17 cellular contexts compared by ENCODE assay signal in the genomic region with DNA sequence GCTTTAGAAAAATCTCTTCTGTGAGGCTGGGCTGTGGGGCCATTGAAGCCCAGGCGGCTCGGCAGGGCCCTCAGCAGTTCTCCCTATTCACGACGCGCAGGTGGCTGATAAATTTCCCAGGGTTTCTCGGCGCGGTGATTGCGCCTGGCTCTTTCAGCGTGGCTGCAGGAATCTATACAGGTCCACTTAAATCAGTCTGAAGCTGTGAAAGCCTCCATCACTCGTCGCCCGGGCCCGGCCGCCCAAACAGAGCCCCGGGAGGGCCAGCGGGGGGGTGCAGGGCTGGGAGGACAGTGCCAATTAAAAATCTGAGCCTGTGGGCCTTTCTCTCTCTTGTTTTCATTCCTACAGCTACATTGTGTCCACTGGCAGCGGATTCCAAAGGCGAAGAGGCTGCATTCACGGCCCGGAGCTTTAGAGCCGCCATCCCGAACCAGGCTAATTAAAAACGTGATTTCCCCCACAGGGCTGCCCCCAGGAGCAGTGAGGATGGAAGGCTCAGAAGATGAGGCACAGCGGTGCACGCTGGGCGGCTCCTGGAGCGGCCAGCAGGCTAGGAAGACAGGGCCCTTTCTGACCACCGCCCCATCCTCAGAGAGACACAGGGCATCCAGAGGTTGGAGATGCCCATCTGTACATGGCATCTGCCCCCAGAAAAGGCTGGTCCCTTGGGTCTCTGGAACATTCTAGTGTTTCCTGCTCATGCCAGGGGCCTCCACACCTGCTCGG.
DNase-seq lines count a peak whose midpoint lies in the region; ATAC-seq and TF ChIP-seq lines count a peak whose summit lies in the region.
"Had no signal": no experiment of that assay in that cellular context is flagged by ENCODE, and none has a peak within 500 bp of the region (broad histone marks: within the 10 kb centered on the region; RNA-seq: fewer than 3 reads in every experiment).

No MANE protein-coding gene starts in this region.

- H3K9me3 ChIP-seq in cardiac muscle cell (ENCODE audit: low read depth) (no peaks in the 10 kb centered on the region), smooth muscle cell (replicated peaks; ENCODE audit: low read depth) (no peaks in the 10 kb centered on the region)
- H3K9me3 ChIP-seq: Caco-2, SJSA1 had no signal

- no peak overlapping the region for H3K4me2 ChIP-seq in smooth muscle cell

- H4K20me1 ChIP-seq in smooth muscle cell (ENCODE audit: low read depth), result peaks cover 77% of the 10 kb centered on the region

- H3K27ac ChIP-seq in cardiac muscle cell (peak overlapping the region; percentile 30), layer of hippocampus (ENCODE audit: low read depth, low read length) (peak overlapping the region; percentile 48), smooth muscle cell (ENCODE audit: low read depth) (no peak overlapping the region)
- H3K27ac ChIP-seq: foreskin keratinocyte, SJSA1 had no signal

- no peak overlapping the region for H3K4me3 ChIP-seq in cardiac muscle cell
- no peak overlapping the region for H3K4me3 ChIP-seq in smooth muscle cell
- H3K4me3 ChIP-seq: SJSA1 had no signal

- H2AFZ ChIP-seq in smooth muscle cell (ENCODE audit: low read depth), result no peak overlapping the region

- H3F3A ChIP-seq in smooth muscle cell (ENCODE audit: low read depth), result no peaks in the 10 kb centered on the region

- no peaks in the 10 kb centered on the region for H3K36me3 ChIP-seq in cardiac muscle cell
- no peaks in the 10 kb centered on the region for H3K36me3 ChIP-seq in smooth muscle cell (ENCODE audit: low read depth)
- H3K36me3 ChIP-seq: SJSA1 had no signal

- no peak overlapping the region for H3K9ac ChIP-seq in smooth muscle cell (ENCODE audit: low read depth)

- intact Hi-C loops in cardiac septum (cut with DNase I) (no loop called here), activated B cell treated with CpG ODN at 0.5 μM for 24 hours (cut with micrococcal nuclease) (no loop called here)

- H3K27me3 Mint-ChIP-seq in activated B cell treated with CpG ODN at 0.5 μM for 24 hours, result no peaks in the 10 kb centered on the region
- H3K27me3 Mint-ChIP-seq: activated naive CD8-positive, alpha-beta T cell treated with anti-CD3 and anti-CD28 coated beads, Interleukin-2, amount 10 ng/mL, durations not matched to agents 7 days and 5 days; activated T-cell treated with anti-CD3 and anti-CD28 coated beads, Interleukin-2, amount 50 U/mL, for 24 hours had no signal

- no peak for ATAC-seq in activated B cell treated with CpG ODN at 0.5 μM for 24 hours (ENCODE audit: low read depth)
- ATAC-seq: foreskin keratinocyte had no signal

- H3K27ac Mint-ChIP-seq in activated B cell treated with CpG ODN at 0.5 μM for 24 hours, result peak overlapping the region; percentile 94
- H3K27ac Mint-ChIP-seq: activated naive CD8-positive, alpha-beta T cell treated with anti-CD3 and anti-CD28 coated beads, Interleukin-2, amount 10 ng/mL, durations not matched to agents 7 days and 5 days had no signal

- no peak for TF ChIP-seq CTCF in cardiac muscle cell (IDR thresholded peaks at IDR 0.05; ENCODE audit: low read depth, low read length)
- no peak for TF ChIP-seq CTCF in activated B cell treated with CpG ODN at 0.5 μM for 24 hours (IDR thresholded peaks at IDR 0.05)
- no peak for TF ChIP-seq CTCF in smooth muscle cell (IDR thresholded peaks at IDR 0.05; ENCODE audit: borderline replicate concordance, insufficient read depth, poor library complexity, severe bottlenecking)

- H3K36me3 Mint-ChIP-seq in activated B cell treated with CpG ODN at 0.5 μM for 24 hours (ENCODE audit: low read depth), result peaks cover 33% of the 10 kb centered on the region
- H3K36me3 Mint-ChIP-seq: activated naive CD8-positive, alpha-beta T cell treated with anti-CD3 and anti-CD28 coated beads, Interleukin-2, amount 10 ng/mL, durations not matched to agents 7 days and 5 days had no signal

- no peaks in the 10 kb centered on the region for H3K9me3 Mint-ChIP-seq in activated B cell treated with CpG ODN at 0.5 μM for 24 hours
- H3K9me3 Mint-ChIP-seq: activated naive CD8-positive, alpha-beta T cell treated with anti-CD3 and anti-CD28 coated beads, Interleukin-2, amount 10 ng/mL, durations not matched to agents 7 days and 5 days; activated T-cell treated with anti-CD3 and anti-CD28 coated beads, Interleukin-2, amount 50 U/mL, for 24 hours had no signal

- no peaks in the 10 kb centered on the region for H3K79me2 ChIP-seq in smooth muscle cell (ENCODE audit: low read depth)

- WGBS in smooth muscle cell (ENCODE audit: low lambda C conversion rate), result 95% methylated on average over 27 of the region's 30 CpGs

- POLR2A ChIA-PET in activated B cell treated with CpG ODN at 0.5 μM for 24 hours (lab: Charles Lee), result interaction anchor here (0.6 to 6.1 kb wide), 11 partner anchors 12 to 108 kb away, joined by 3 to 39 read pairs (median 5); no protein-coding TSS in a partner anchor

- H3K27me3 ChIP-seq in cardiac muscle cell (no peaks in the 10 kb centered on the region), layer of hippocampus (ENCODE audit: control insufficient read depth, insufficient read depth, low read length) (no peaks in the 10 kb centered on the region), smooth muscle cell (ENCODE audit: low read depth) (no peaks in the 10 kb centered on the region)
- H3K27me3 ChIP-seq: foreskin keratinocyte, SJSA1 had no signal

- CTCF ChIA-PET in activated B cell treated with CpG ODN at 0.5 μM for 24 hours (lab: Charles Lee), result interaction anchor here (0.7 to 3.5 kb wide), 5 partner anchors 23 to 109 kb away, joined by 3 to 16 read pairs (median 8); no protein-coding TSS in a partner anchor

- no peak for DNase-seq in cardiac muscle cell (ENCODE audit: low read depth in 1 of 2, low spot score in 1 of 2)
- DNase-seq in cardiac septum (ENCODE audit: low spot score), result no peak
- DNase-seq in activated B cell treated with CpG ODN at 0.5 μM for 24 hours, result no peak
- no peak for DNase-seq in NCI-H82 (lab: John Stamatoyannopoulos, UW)
- DNase-seq in mesenteric fat pad (ENCODE audit: low spot score), result no peak
- DNase-seq in NCI-H345 (lab: John Stamatoyannopoulos, UW), result no peak
- DNase-seq in smooth muscle cell (lab: John Stamatoyannopoulos, UW; ENCODE audit: unreplicated experiment), result no peak
- DNase-seq: ACHN; activated CD4-positive, alpha-beta T cell treated with anti-CD3 and anti-CD28 coated beads, Interleukin-2, amount 50 U/mL, for 4 hours; activated naive CD8-positive, alpha-beta T cell treated with anti-CD3 and anti-CD28 coated beads, Interleukin-2, amount 10 ng/mL, durations not matched to agents 7 days and 5 days; activated T-cell treated with anti-CD3 and anti-CD28 coated beads, Interleukin-2, amount 50 U/mL, for 24 hours; Caco-2; foreskin keratinocyte; IMR-90; MV-4-11 had no signal

- peaks cover 100% of the 10 kb centered on the region for H3K4me1 Mint-ChIP-seq in activated B cell treated with CpG ODN at 0.5 μM for 24 hours

- H3K4me1 ChIP-seq in cardiac muscle cell (ENCODE audit: low read depth), result peaks cover 16% of the 10 kb centered on the region
- H3K4me1 ChIP-seq in smooth muscle cell (ENCODE audit: low read depth), result peaks cover 51% of the 10 kb centered on the region
- H3K4me1 ChIP-seq: Caco-2 had no signal

- H3K4me3 Mint-ChIP-seq in activated B cell treated with CpG ODN at 0.5 μM for 24 hours, result no peak overlapping the region
- H3K4me3 Mint-ChIP-seq: activated naive CD8-positive, alpha-beta T cell treated with anti-CD3 and anti-CD28 coated beads, Interleukin-2, amount 10 ng/mL, durations not matched to agents 7 days and 5 days; activated T-cell treated with anti-CD3 and anti-CD28 coated beads, Interleukin-2, amount 50 U/mL, for 24 hours had no signal
